21 cellular contexts compared by ENCODE assay signal in the genomic region with DNA sequence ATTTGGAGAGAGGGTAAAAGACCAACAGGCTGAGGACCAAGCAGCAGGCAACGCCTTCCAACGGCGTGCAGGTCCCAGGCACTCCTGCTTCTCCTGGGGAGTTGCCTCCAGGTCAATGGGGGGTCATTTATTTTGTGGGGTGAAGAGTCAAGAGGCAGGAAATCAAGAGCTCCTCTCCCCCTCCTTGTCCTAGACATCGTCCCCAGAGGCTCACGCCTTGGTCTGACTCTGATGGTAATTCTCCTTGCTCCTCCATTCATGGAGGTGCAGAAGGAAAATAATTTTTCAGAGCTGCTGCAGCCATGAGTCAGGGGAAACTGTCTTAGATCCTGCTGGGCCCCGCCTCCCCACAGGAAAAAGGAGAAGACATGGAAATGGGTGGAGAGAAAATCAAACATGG.
"Had no signal": no experiment of that assay in that cellular context is flagged by ENCODE, and none has a peak within 500 bp of the region (broad histone marks: within the 10 kb centered on the region; RNA-seq: fewer than 3 reads in every experiment).

No MANE protein-coding gene starts in this region.

- H3K9me3 ChIP-seq: breast epithelium, heart right ventricle, lower lobe of right lung, mucosa of descending colon, upper lobe of left lung had no signal

- H3K27ac ChIP-seq: breast epithelium, lower lobe of right lung, upper lobe of left lung, VCaP had no signal

- H3K4me3 ChIP-seq: breast epithelium, heart right ventricle, lower lobe of right lung, mucosa of descending colon, upper lobe of left lung had no signal

- H3K27me3 ChIP-seq: breast epithelium, heart right ventricle, upper lobe of left lung had no signal

- DNase-seq: activated CD4-positive, alpha-beta memory T cell treated with anti-CD3 and anti-CD28 coated beads, Interleukin-2, amount 10 ng/mL, durations not matched to agents 7 days and 5 days; activated CD4-positive, alpha-beta T cell treated with anti-CD3 and anti-CD28 coated beads, Interleukin-2, amount 10 ng/mL, durations not matched to agents 24 days and 14 days; activated effector memory CD4-positive, alpha-beta T cell treated with Interleukin-2 at 50 U/mL for 16 hours; activated naive CD4-positive, alpha-beta T cell treated with anti-CD3 and anti-CD28 coated beads for 36 hours; activated naive CD8-positive, alpha-beta T cell treated with anti-CD3 and anti-CD28 coated beads, Interleukin-2, amount 10 ng/mL, durations not matched to agents 7 days and 5 days; activated T-cell treated with anti-CD3 and anti-CD28 coated beads, Interleukin-2, amount 50 U/mL, for 72 hours; amniotic stem cell; effector CD4-positive, alpha-beta T cell; heart right ventricle; left colon; lower lobe of right lung; mesendoderm; mucosa of descending colon; naive B cell; stimulated activated CD4-positive, alpha-beta T cell treated with anti-CD3 and anti-CD28 coated beads, Interleukin-12 subunit alpha, Interleukin-12 subunit beta, amount 100 ng/mL, for 4 hours; stimulated activated CD4-positive, alpha-beta T cell treated with anti-CD3 and anti-CD28 coated beads, Interleukin-4, amount 100 ng/mL, for 4 hours; stimulated activated naive CD8-positive, alpha-beta T cell treated with anti-CD3 and anti-CD28 coated beads, Interleukin-15, Interleukin-2, amounts not matched to agents 100 U/mL and 50 U/mL, for 24 hours had no signal

- ATAC-seq: activated CD4-positive, CD25-positive, alpha-beta regulatory T cell treated with anti-CD3 and anti-CD28 coated beads, Interleukin-2, amount 50 U/mL, for 24 hours; activated T-cell treated with anti-CD3 and anti-CD28 coated beads, Interleukin-2, amount 50 U/mL, for 72 hours; left colon; mucosa of descending colon; stimulated activated naive CD8-positive, alpha-beta T cell treated with anti-CD3 and anti-CD28 coated beads, Interleukin-15, Interleukin-2, amounts not matched to agents 100 U/mL and 50 U/mL, for 24 hours had no signal

- H3K36me3 ChIP-seq: breast epithelium, heart right ventricle, lower lobe of right lung, upper lobe of left lung had no signal

- H3K4me1 ChIP-seq: breast epithelium, upper lobe of left lung had no signal
